Comparison of ENCODE assay signal across 8 cellular contexts in the genomic region with DNA sequence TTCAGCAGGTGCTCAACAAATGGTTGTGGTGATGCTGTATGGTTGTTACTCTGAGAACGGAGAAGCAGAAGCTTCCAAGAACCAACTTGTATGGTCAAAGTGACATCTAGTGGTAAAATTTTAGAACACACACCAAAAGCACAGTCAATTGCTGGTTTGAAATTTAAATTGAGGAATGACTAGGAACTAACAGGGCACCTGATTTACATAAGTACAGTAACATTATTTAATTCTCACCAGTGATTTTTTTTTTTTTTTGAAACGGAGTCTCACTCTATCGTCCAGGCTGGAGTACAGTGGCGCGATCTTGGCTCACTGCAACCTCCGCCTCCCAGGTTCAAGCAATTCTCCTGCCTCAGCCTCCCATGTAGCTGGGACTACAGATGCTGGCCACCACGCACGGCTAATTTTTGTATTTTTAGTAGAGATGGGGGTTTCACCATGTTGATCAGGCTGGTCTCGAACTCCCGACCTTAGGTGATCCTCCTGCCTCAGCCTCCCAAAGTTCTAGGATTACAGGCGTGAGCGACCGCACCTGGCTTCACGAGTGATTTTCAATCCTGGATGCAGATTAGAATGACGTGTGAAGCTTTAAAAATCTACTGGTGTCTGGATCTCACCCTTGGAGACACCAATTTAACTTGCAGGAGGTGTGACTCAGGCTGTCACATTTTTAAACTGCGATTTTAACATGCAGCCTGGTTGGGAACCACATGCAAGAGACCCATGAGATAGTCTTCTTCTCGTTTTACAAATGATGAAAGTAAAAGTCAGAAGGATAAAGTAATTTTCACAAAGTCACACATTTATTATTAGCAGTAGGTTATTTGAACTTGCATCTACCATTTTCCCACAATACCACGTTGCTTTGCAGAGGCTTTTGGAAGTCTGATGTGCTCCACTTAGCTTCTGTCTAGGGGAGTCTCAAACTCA. TPM values are rescaled to one million over a fixed set of nuclear protein-coding genes. Genes with fewer than 3 reads are reported as not detected.
DNase-seq lines count a peak whose midpoint lies in the region; ATAC-seq, FAIRE-seq and TF ChIP-seq lines count a peak whose summit lies in the region.

No MANE protein-coding gene starts in this region.

- TF ChIP-seq POLR2A in H54 (IDR thresholded peaks at IDR 0.05; ENCODE audit: low read depth, low read length), result no peak

- peaks cover 9% of the 10 kb centered on the region for H3K4me1 Mint-ChIP-seq in activated B cell treated with CpG ODN at 0.5 μM for 24 hours

- 55 to 61% methylated on average over 18 of the region's 18 CpGs for WGBS in heart right ventricle, 2 donors

- no peaks in the 10 kb centered on the region for H3K36me3 ChIP-seq in heart right ventricle

- H3K36me3 Mint-ChIP-seq in activated B cell treated with CpG ODN at 0.5 μM for 24 hours (ENCODE audit: low read depth), result no peaks in the 10 kb centered on the region

- H3K27me3 ChIP-seq in heart right ventricle, result no peaks in the 10 kb centered on the region

- peaks cover 0 to 10% (median 0%) of the 10 kb centered on the region in 9 donors for H3K4me1 ChIP-seq in heart right ventricle

- H3K27ac Mint-ChIP-seq in activated B cell treated with CpG ODN at 0.5 μM for 24 hours, result no peak overlapping the region

- CTCF ChIA-PET in activated B cell treated with CpG ODN at 0.5 μM for 24 hours (lab: Charles Lee), result interaction anchor here (0.6 to 8.5 kb wide), 29 partner anchors 8 to 318 kb away, joined by 3 to 205 read pairs (median 4); a partner anchor contains a TSS

- POLR2A ChIA-PET in activated B cell treated with CpG ODN at 0.5 μM for 24 hours (lab: Charles Lee), result interaction anchor here (0.6 to 2.7 kb wide), 12 partner anchors 14 to 1592 kb away, joined by 3 to 18 read pairs (median 4); a partner anchor contains a TSS

- H3K9me3 ChIP-seq in heart right ventricle, result no peaks in the 10 kb centered on the region

- peak; percentile 22 for DNase-seq in COLO668 (lab: John Stamatoyannopoulos, UW; ENCODE audit: unreplicated experiment)
- peak; percentile 64 for DNase-seq in H54 (ENCODE audit: insufficient read length, low spot score)
- peak; percentile 69 for DNase-seq in NCI-H2196 (lab: John Stamatoyannopoulos, UW; ENCODE audit: unreplicated experiment)
- no peak for DNase-seq in activated B cell treated with CpG ODN at 0.5 μM for 24 hours
- no peak for DNase-seq in heart right ventricle
- no peak for DNase-seq in sciatic nerve (ENCODE audit: low spot score)

- H3K4me3 Mint-ChIP-seq in activated B cell treated with CpG ODN at 0.5 μM for 24 hours, result no peak overlapping the region

- no peak for TF ChIP-seq CTCF in activated B cell treated with CpG ODN at 0.5 μM for 24 hours (IDR thresholded peaks at IDR 0.05)
- peak; percentile 44 to 84 (median 74) for TF ChIP-seq CTCF in heart right ventricle (IDR thresholded peaks at IDR 0.05)

- no peaks in the 10 kb centered on the region for H3K27me3 Mint-ChIP-seq in activated B cell treated with CpG ODN at 0.5 μM for 24 hours

- ATAC-seq in activated B cell treated with CpG ODN at 0.5 μM for 24 hours (ENCODE audit: low read depth) (peak; percentile 93), heart right ventricle (peak in 7 of 8 donors; percentile 59 to 84 (median 73)), sciatic nerve (peak; percentile 81), HG03097 (IDR thresholded peaks at IDR 0.05; ENCODE audit: low FRiP score, unreplicated experiment) (no peak), HG03045 (IDR thresholded peaks at IDR 0.05; ENCODE audit: unreplicated experiment) (no peak)

- no peak overlapping the region for H3K27ac ChIP-seq in heart right ventricle

- H3K9me3 Mint-ChIP-seq in activated B cell treated with CpG ODN at 0.5 μM for 24 hours, result no peaks in the 10 kb centered on the region

- peak; percentile 88 for FAIRE-seq in H54 (lab: Jason Lieb, UNC)

- H3K4me3 ChIP-seq in heart right ventricle, result no peak overlapping the region

- intact Hi-C loops in activated B cell treated with CpG ODN at 0.5 μM for 24 hours (cut with micrococcal nuclease) (loop anchor here (1.0 kb wide), 4 partner anchors 161 to 299 kb away; no protein-coding TSS in a partner anchor), heart right ventricle (cut with DNase I) (loop anchor here in 9 of 10 donors (1.0 to 10.0 kb wide), 6 partner anchors 175 to 300 kb away; no protein-coding TSS in a partner anchor), sciatic nerve (cut with DNase I) (no loop called here)

RNA-seq across cellular contexts. Expression of a gene that starts 14.1 kb away (rescaled TPM):
- total RNA-seq in activated B cell treated with CpG ODN at 0.5 μM for 24 hours, result 69.5 and 71.4 TPM in 2 replicates
- total RNA-seq in heart right ventricle, result 10 to 100 TPM; 27.0 to 42.6 (median 33.3) TPM
- 10 to 100 TPM; 18.9 to 32.0 TPM for polyA plus RNA-seq in heart right ventricle
- 119 TPM for total RNA-seq in sciatic nerve

RNA-seq across cellular contexts. Expression of a gene that starts 18.3 kb away (rescaled TPM):
- total RNA-seq in activated B cell treated with CpG ODN at 0.5 μM for 24 hours (21.6 and 21.7 TPM in 2 replicates), heart right ventricle (1 to 10 TPM; 5.9 to 9.1 (median 7.6) TPM), sciatic nerve (12.7 TPM)
- polyA plus RNA-seq in heart right ventricle, result 1 to 10 TPM; 4.3 to 5.4 TPM

Comparison
In these comparisons a context has a peak if more than half of its experiments do, and no peak if none do; other contexts are left out.
1. DNase-seq: peak in COLO668 (single experiment), H54 (single experiment) and NCI-H2196 (single experiment); none in activated B cell treated with CpG ODN at 0.5 μM for 24 hours (single experiment), heart right ventricle (0 of 2) and sciatic nerve (single experiment).
2. ATAC-seq: peak in activated B cell treated with CpG ODN at 0.5 μM for 24 hours (single experiment), heart right ventricle (7 of 8) and sciatic nerve (single experiment); none in HG03097 (single experiment) and HG03045 (single experiment).